ENCODE assay signal across 2 cellular contexts in the genomic region with DNA sequence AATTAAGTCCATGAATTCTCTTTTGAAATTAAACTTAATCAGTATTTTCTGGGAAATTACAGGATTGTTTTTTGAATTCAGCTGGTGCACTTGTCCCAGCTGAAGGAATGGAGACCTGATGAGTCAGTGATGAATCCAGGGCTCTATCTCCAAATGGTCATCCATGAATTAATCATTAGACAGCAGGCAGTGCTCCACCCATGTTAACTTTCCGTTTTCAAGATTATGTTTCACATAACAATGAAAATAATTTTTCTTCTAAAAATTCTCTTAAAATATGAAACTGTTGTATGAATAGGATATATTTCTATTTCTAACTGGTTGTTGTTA.
A peak's percentile ranks its signal among the peaks of the same experiment; 100 is the strongest.
TF ChIP-seq lines count a peak whose summit lies in the region.

No MANE protein-coding gene starts in this region.

TF ChIP-seq in K562, 482 proteins besides CTCF, POLR2A, EP300 and RAD21:
- TF ChIP-seq RFX1 (IDR thresholded peaks at IDR 0.05) (0 out of 2 replicates have a peak, but pooled peaks have one; percentile 6), NFE2 (IDR thresholded peaks at IDR 0.05; ENCODE audit: low read depth) (no peak; the same call in 1 of the 2 replicates), ZNF263 (CRISPR knock-in tag; IDR thresholded peaks at IDR 0.05; ENCODE audit: borderline replicate concordance) (peak; percentile 89), CBFA2T3 (IDR thresholded peaks at IDR 0.05) (0 out of 2 replicates have a peak, but pooled peaks have one; percentile 29), TEAD4 (IDR thresholded peaks at IDR 0.05; ENCODE audit: low read length) (peak; percentile 16; the same call in 1 of the 2 replicates), TEAD4 (CRISPR knock-in tag; IDR thresholded peaks at IDR 0.05; ENCODE audit: borderline replicate concordance) (no peak), JUN (IDR thresholded peaks at IDR 0.05; ENCODE audit: borderline replicate concordance, low read depth, low read length) (0 out of 2 replicates have a peak, but pooled peaks have one; percentile 23), JUN (CRISPR knock-in tag; IDR thresholded peaks at IDR 0.05; ENCODE audit: borderline replicate concordance) (no peak), ZNF644 (tag; IDR thresholded peaks at IDR 0.05; ENCODE audit: low read depth) (0 out of 2 replicates have a peak, but pooled peaks have one; percentile 5), ARID1B (IDR thresholded peaks at IDR 0.05) (peak; percentile 31; the same call in 1 of the 2 replicates), ZNF75A (CRISPR knock-in tag; IDR thresholded peaks at IDR 0.05) (no peak), JUND (IDR thresholded peaks at IDR 0.05; ENCODE audit: borderline replicate concordance, low read depth, low read length) (peak; percentile 67), JUND (tag; IDR thresholded peaks at IDR 0.05; ENCODE audit: borderline replicate concordance, low read depth, low read length) (no peak; the same call in 2 of the 3 replicates), MEIS2 (IDR thresholded peaks at IDR 0.05; ENCODE audit: partially characterized antibody) (peak; percentile 51)
- TF ChIP-seq, protein P1, sequence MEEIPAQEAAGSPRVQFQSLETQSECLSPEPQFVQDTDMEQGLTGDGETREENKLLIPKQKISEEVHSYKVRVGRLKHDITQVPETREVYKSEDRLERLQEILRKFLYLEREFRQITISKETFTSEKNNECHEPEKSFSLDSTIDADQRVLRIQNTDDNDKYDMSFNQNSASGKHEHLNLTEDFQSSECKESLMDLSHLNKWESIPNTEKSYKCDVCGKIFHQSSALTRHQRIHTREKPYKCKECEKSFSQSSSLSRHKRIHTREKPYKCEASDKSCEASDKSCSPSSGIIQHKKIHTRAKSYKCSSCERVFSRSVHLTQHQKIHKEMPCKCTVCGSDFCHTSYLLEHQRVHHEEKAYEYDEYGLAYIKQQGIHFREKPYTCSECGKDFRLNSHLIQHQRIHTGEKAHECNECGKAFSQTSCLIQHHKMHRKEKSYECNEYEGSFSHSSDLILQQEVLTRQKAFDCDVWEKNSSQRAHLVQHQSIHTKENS (CRISPR knock-in tag; IDR thresholded peaks at IDR 0.05) = no peak
- TF ChIP-seq, protein P2, sequence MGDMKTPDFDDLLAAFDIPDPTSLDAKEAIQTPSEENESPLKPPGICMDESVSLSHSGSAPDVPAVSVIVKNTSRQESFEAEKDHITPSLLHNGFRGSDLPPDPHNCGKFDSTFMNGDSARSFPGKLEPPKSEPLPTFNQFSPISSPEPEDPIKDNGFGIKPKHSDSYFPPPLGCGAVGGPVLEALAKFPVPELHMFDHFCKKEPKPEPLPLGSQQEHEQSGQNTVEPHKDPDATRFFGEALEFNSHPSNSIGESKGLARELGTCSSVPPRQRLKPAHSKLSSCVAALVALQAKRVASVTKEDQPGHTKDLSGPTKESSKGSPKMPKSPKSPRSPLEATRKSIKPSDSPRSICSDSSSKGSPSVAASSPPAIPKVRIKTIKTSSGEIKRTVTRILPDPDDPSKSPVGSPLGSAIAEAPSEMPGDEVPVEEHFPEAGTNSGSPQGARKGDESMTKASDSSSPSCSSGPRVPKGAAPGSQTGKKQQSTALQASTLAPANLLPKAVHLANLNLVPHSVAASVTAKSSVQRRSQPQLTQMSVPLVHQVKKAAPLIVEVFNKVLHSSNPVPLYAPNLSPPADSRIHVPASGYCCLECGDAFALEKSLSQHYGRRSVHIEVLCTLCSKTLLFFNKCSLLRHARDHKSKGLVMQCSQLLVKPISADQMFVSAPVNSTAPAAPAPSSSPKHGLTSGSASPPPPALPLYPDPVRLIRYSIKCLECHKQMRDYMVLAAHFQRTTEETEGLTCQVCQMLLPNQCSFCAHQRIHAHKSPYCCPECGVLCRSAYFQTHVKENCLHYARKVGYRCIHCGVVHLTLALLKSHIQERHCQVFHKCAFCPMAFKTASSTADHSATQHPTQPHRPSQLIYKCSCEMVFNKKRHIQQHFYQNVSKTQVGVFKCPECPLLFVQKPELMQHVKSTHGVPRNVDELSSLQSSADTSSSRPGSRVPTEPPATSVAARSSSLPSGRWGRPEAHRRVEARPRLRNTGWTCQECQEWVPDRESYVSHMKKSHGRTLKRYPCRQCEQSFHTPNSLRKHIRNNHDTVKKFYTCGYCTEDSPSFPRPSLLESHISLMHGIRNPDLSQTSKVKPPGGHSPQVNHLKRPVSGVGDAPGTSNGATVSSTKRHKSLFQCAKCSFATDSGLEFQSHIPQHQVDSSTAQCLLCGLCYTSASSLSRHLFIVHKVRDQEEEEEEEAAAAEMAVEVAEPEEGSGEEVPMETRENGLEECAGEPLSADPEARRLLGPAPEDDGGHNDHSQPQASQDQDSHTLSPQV (IDR thresholded peaks at IDR 0.05) = peak; percentile 28
- TF ChIP-seq, protein P3, sequence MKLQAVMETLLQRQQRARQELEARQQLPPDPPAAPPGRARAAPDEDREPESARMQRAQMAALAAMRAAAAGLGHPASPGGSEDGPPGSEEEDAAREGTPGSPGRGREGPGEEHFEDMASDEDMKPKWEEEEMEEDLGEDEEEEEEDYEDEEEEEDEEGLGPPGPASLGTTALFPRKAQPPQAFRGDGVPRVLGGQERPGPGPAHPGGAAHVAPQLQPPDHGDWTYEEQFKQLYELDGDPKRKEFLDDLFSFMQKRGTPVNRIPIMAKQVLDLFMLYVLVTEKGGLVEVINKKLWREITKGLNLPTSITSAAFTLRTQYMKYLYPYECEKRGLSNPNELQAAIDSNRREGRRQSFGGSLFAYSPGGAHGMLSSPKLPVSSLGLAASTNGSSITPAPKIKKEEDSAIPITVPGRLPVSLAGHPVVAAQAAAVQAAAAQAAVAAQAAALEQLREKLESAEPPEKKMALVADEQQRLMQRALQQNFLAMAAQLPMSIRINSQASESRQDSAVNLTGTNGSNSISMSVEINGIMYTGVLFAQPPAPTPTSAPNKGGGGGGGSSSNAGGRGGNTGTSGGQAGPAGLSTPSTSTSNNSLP (IDR thresholded peaks at IDR 0.05; ENCODE audit: borderline replicate concordance, low read depth, low read length) = peak; percentile 67; the same call in 1 of the 2 replicates

TF ChIP-seq in HepG2, 621 proteins besides CTCF, POLR2A, EP300 and RAD21:
- TF ChIP-seq, protein P4, sequence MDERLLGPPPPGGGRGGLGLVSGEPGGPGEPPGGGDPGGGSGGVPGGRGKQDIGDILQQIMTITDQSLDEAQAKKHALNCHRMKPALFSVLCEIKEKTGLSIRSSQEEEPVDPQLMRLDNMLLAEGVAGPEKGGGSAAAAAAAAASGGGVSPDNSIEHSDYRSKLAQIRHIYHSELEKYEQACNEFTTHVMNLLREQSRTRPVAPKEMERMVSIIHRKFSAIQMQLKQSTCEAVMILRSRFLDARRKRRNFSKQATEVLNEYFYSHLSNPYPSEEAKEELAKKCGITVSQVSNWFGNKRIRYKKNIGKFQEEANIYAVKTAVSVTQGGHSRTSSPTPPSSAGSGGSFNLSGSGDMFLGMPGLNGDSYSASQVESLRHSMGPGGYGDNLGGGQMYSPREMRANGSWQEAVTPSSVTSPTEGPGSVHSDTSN (CRISPR knock-in tag; IDR thresholded peaks at IDR 0.05) = no peak
- TF ChIP-seq ZNF296 (CRISPR knock-in tag; conservative IDR thresholded peaks at IDR 0.05) (no peak), ZNF263 (CRISPR knock-in tag; IDR thresholded peaks at IDR 0.05) (peak; percentile 29; the same call in 1 of the 2 replicates), KMT2B (CRISPR knock-in tag; IDR thresholded peaks at IDR 0.05) (no peak), RBM22 (optimal IDR thresholded peaks at IDR 0.05; ENCODE audit: low read length) (no peak), U2AF1 (optimal IDR thresholded peaks at IDR 0.05; ENCODE audit: low read depth, low read length) (no peak), ZNF570 (CRISPR knock-in tag; IDR thresholded peaks at IDR 0.05; ENCODE audit: borderline replicate concordance) (no peak)
TF ChIP-seq in HepG2: peak in this region for 1.
